ENCODE assay signal across 8 cellular contexts in genomic region chr9:127876764-127877562, GRCh38. TPM values are rescaled to one million over a fixed set of nuclear protein-coding genes. Genes with fewer than 3 reads are reported as not detected.
DNase-seq lines count a peak whose midpoint lies in the region; ATAC-seq and TF ChIP-seq lines count a peak whose summit lies in the region.

No MANE protein-coding gene starts in this region.

- no peak for TF ChIP-seq POLR2A in stomach (IDR thresholded peaks at IDR 0.05)

- 22 to 32% (median 29%) methylated on average over 13 to 26 of the region's 26 CpGs for WGBS in stomach, 5 donors

- H3K27ac ChIP-seq in HUES6 (ENCODE audit: low read depth, low read length) (no peak overlapping the region), stomach (peak overlapping the region; percentile 66 to 87 (median 80))

- H3K4me1 Mint-ChIP-seq in brain: peaks cover 61% of the 10 kb centered on the region

- H3K36me3 Mint-ChIP-seq in brain: peaks cover 2% of the 10 kb centered on the region

- H3K4me3 ChIP-seq in HUES6 (ENCODE audit: low read depth, low read length) (peak overlapping the region; percentile 73), stomach (peak overlapping the region; percentile 55 to 72 (median 67))

- H3K27me3 ChIP-seq in HUES6 (ENCODE audit: control insufficient read depth, insufficient read depth, low read length): no peaks in the 10 kb centered on the region
- no peaks in the 10 kb centered on the region for H3K27me3 ChIP-seq in stomach

- no peaks in the 10 kb centered on the region for H3K9me3 Mint-ChIP-seq in brain

- H3K9me3 ChIP-seq in HUES6 (ENCODE audit: control insufficient read depth, insufficient read depth, low read depth, low read length): no peaks in the 10 kb centered on the region
- H3K9me3 ChIP-seq in stomach: no peaks in the 10 kb centered on the region

- TF ChIP-seq EP300 in stomach (IDR thresholded peaks at IDR 0.05): no peak

- no peak for ATAC-seq in HG03108 (IDR thresholded peaks at IDR 0.05; ENCODE audit: unreplicated experiment)

- H3K36me3 ChIP-seq in HUES6 (ENCODE audit: control insufficient read depth, insufficient read depth, low read length) (no peaks in the 10 kb centered on the region), stomach (peaks cover 4 to 16% (median 10%) of the 10 kb centered on the region in 4 donors)

- H3K9ac ChIP-seq in HUES6 (ENCODE audit: low read length): peak overlapping the region; percentile 28

- no peak for TF ChIP-seq CTCF in brain (conservative IDR thresholded peaks at IDR 0.05)
- TF ChIP-seq CTCF in stomach (IDR thresholded peaks at IDR 0.05): no peak

- H3K4me1 ChIP-seq in HUES6 (ENCODE audit: control insufficient read depth, insufficient read depth, low read length): peaks cover 12% of the 10 kb centered on the region
- H3K4me1 ChIP-seq in stomach: peaks cover 50 to 57% (median 54%) of the 10 kb centered on the region in 4 donors

- intact Hi-C loops in stomach (cut with DNase I; ENCODE audit: low total_unique reads): no loop called here

- peak overlapping the region; percentile 87 to 92 (median 90) for H3K4me3 Mint-ChIP-seq in brain

- no peaks in the 10 kb centered on the region for H3K27me3 Mint-ChIP-seq in brain

- peak overlapping the region; percentile 78 to 97 (median 94) for H3K27ac Mint-ChIP-seq in brain

- DNase-seq in kidney tubule cell (ENCODE audit: low spot score) (peak; percentile 32), stomach (no peak), cerebellar cortex (ENCODE audit: low spot score) (no peak), ecto neural progenitor cell (ENCODE audit: low spot score) (no peak)
- DNase-seq in activated CD4-positive, alpha-beta T cell treated with anti-CD3 and anti-CD28 coated beads, Interleukin-2, amount 50 U/mL, for 1 hour: no peak

RNA-seq across cellular contexts. Expression of gene AK1, which starts 0.5 kb away (rescaled TPM):
- polyA plus RNA-seq in brain (ENCODE audit: insufficient read depth, low read depth, low replicate concordance): 245 TPM
- 10 to 100 TPM in 3 of 5 donors, 1 to 10 TPM in 1, not detected in 1; 7.2 to 88.3 (median 39.8) TPM for total RNA-seq in stomach
- 10 to 100 TPM; 64.4 to 92.1 (median 89.7) TPM for polyA plus RNA-seq in stomach

RNA-seq across cellular contexts. Expression of gene ST6GALNAC6, which starts 22.4 kb away (rescaled TPM):
- polyA plus RNA-seq in brain (ENCODE audit: insufficient read depth, low read depth, low replicate concordance): 83.6 TPM
- 100 to 1,000 TPM in 2 of 5 donors, 10 to 100 TPM in 3; 18.0 to 145 (median 92.4) TPM for total RNA-seq in stomach
- polyA plus RNA-seq in stomach: 10 to 100 TPM; 32.8 to 63.8 (median 42.2) TPM

RNA-seq across cellular contexts. Expression of gene ENG, which starts 22.5 kb away (rescaled TPM):
- 47.3 TPM for polyA plus RNA-seq in brain (ENCODE audit: insufficient read depth, low read depth, low replicate concordance)
- total RNA-seq in stomach: 10 to 100 TPM in 4 of 5 donors, 1 to 10 TPM in 1; 4.0 to 58.5 (median 44.3) TPM
- polyA plus RNA-seq in stomach: 10 to 100 TPM; 16.0 to 28.8 (median 21.5) TPM

RNA-seq across cellular contexts. Expression of gene ST6GALNAC4, which starts 39.9 kb away (rescaled TPM):
- 19.2 TPM for polyA plus RNA-seq in brain (ENCODE audit: insufficient read depth, low read depth, low replicate concordance)
- total RNA-seq in stomach: 10 to 100 TPM in 3 of 5 donors, 1 to 10 TPM in 2; 3.7 to 33.6 (median 14.5) TPM
- polyA plus RNA-seq in stomach: 10 to 100 TPM; 10.5 to 14.2 (median 11.8) TPM

RNA-seq across cellular contexts. Expression of gene PIP5KL1, which starts 53.6 kb away (rescaled TPM):
- 2.4 TPM for polyA plus RNA-seq in brain (ENCODE audit: insufficient read depth, low read depth, low replicate concordance)
- 10 to 100 TPM in 3 of 5 donors, under 1 TPM in 1, not detected in 1; 0.55 to 98.0 (median 19.1) TPM for total RNA-seq in stomach
- 1 to 10 TPM in 2 of 3 donors, under 1 TPM in 1; 0.50 to 3.3 (median 2.3) TPM for polyA plus RNA-seq in stomach
